In genomic region chr7:70893422-70893821, GRCh38 we compare ENCODE assay signal across 15 cellular contexts.
"Had no signal": no experiment of that assay in that cellular context is flagged by ENCODE, and none has a peak within 500 bp of the region (broad histone marks: within the 10 kb centered on the region; RNA-seq: fewer than 3 reads in every experiment).

No MANE protein-coding gene starts in this region.

- DNase-seq: activated CD4-positive, alpha-beta T cell treated with anti-CD3 and anti-CD28 coated beads, Interleukin-2, amount 50 U/mL, for 4 hours; activated CD4-positive, CD25-positive, alpha-beta regulatory T cell treated with anti-CD3 and anti-CD28 coated beads, Interleukin-2, amount 50 U/mL, for 72 hours; activated T-cell treated with anti-CD3 and anti-CD28 coated beads, Interleukin-2, amount 50 U/mL, for 1 hour; body of pancreas; cortex of kidney; effector CD8-positive, alpha-beta T cell; heart left ventricle; lower lobe of right lung; naive thymus-derived CD8-positive, alpha-beta T cell; nucleus accumbens; thyroid gland had no signal

- H3K27ac Mint-ChIP-seq: activated naive CD4-positive, alpha-beta T cell treated with anti-CD3 and anti-CD28 coated beads, Interleukin-2, amount 50 U/mL, for 24 hours; naive thymus-derived CD8-positive, alpha-beta T cell had no signal

- H3K4me1 Mint-ChIP-seq: activated naive CD4-positive, alpha-beta T cell treated with anti-CD3 and anti-CD28 coated beads, Interleukin-2, amount 50 U/mL, for 24 hours; central memory CD8-positive, alpha-beta T cell; naive thymus-derived CD8-positive, alpha-beta T cell had no signal

- H3K36me3 ChIP-seq: heart left ventricle, lower lobe of right lung, right atrium auricular region, thyroid gland had no signal

- H3K36me3 Mint-ChIP-seq: activated naive CD4-positive, alpha-beta T cell treated with anti-CD3 and anti-CD28 coated beads, Interleukin-2, amount 50 U/mL, for 24 hours had no signal

- H3K4me3 ChIP-seq: body of pancreas, heart left ventricle, lower lobe of right lung, right atrium auricular region, skin epidermis, thyroid gland had no signal

- ATAC-seq: body of pancreas; heart left ventricle; lower lobe of right lung; naive thymus-derived CD8-positive, alpha-beta T cell had no signal

- H3K9me3 ChIP-seq: thyroid gland had no signal

- H3K27ac ChIP-seq: body of pancreas, heart left ventricle, lower lobe of right lung, right atrium auricular region, skin epidermis, thyroid gland had no signal

- H3K27me3 ChIP-seq: body of pancreas, right atrium auricular region, thyroid gland had no signal

- H3K4me1 ChIP-seq: body of pancreas, heart left ventricle, lower lobe of right lung, right atrium auricular region, thyroid gland had no signal

- H3K27me3 Mint-ChIP-seq: activated naive CD4-positive, alpha-beta T cell treated with anti-CD3 and anti-CD28 coated beads, Interleukin-2, amount 50 U/mL, for 24 hours had no signal

- H3K4me3 Mint-ChIP-seq: activated naive CD4-positive, alpha-beta T cell treated with anti-CD3 and anti-CD28 coated beads, Interleukin-2, amount 50 U/mL, for 24 hours; central memory CD8-positive, alpha-beta T cell; naive thymus-derived CD8-positive, alpha-beta T cell had no signal
